ENCODE assay signal across 9 cellular contexts in the genomic region with DNA sequence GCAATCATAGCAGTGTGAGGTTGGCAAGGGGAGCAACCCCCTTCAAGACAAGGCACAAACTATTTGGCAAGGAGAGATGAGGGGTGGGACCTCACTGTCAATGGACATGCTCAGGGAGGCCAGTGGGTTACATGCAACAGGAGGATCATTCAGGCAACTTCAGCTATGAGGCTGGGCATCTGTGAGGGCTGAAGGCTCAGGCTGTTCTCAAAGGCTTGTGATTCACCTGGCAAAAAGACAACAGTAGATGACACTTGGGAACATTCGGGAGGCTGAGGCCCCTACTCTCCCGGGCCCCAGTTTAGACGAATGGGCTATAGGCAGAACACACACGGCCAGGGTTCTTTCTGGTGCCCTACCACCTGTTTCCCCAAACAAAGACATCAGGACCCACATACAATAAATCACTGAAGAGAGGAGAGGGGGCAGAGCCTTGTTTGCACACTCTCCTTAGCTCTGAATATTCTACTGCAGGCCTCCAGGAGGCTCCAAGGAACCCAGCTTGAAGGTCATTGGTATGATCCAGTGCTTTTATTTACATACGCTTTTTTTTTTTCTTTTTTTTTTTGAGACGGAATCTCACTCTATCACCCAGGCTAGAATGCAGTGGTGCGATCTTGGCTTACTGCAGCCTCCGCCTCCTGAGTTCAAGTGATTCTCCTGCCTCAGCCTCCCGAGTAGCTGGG. TPM values are rescaled to one million over a fixed set of nuclear protein-coding genes. Genes with fewer than 3 reads are reported as not detected.
A peak's percentile ranks its signal among the peaks of the same experiment; 100 is the strongest.
DNase-seq lines count a peak whose midpoint lies in the region; ATAC-seq, FAIRE-seq and TF ChIP-seq lines count a peak whose summit lies in the region.
"Had no signal": no experiment of that assay in that cellular context is flagged by ENCODE, and none has a peak within 500 bp of the region (broad histone marks: within the 10 kb centered on the region; RNA-seq: fewer than 3 reads in every experiment).

No MANE protein-coding gene starts in this region.

- CTCF ChIA-PET in activated CD4-positive, alpha-beta T cell treated with anti-CD3 and anti-CD28 coated beads for 36 hours (lab: Charles Lee) = interaction anchor here (0.7 to 5.3 kb wide), 9 partner anchors 10 to 120 kb away, joined by 3 to 59 read pairs (median 4); a partner anchor contains a TSS
- CTCF ChIA-PET in OCI-LY7 (lab: Charles Lee; ENCODE audit: unreplicated experiment) (interaction anchor here (0.6 kb wide), 1 partner anchor 102 kb away, joined by 3 read pairs; no protein-coding TSS in a partner anchor), endothelial cell of umbilical vein (lab: Charles Lee) (interaction anchor here (0.7 to 4.7 kb wide), 9 partner anchors 24 to 359 kb away, joined by 3 to 184 read pairs (median 4); a partner anchor contains a TSS)

- H3K79me2 ChIP-seq in OCI-LY7 (ENCODE audit: insufficient read depth, low read depth, low read length) (peaks cover 29% of the 10 kb centered on the region), endothelial cell of umbilical vein (ENCODE audit: control insufficient read depth, insufficient read depth, low read length) (peaks cover 22% of the 10 kb centered on the region), smooth muscle cell (ENCODE audit: low read depth) (peaks cover 22% of the 10 kb centered on the region)

- no peaks in the 10 kb centered on the region for H3K9me2 ChIP-seq in OCI-LY7 (ENCODE audit: insufficient read depth, low read length)

- no peak overlapping the region for H3K4me3 ChIP-seq in OCI-LY7 (ENCODE audit: low read depth, low read length, poor library complexity, severe bottlenecking)
- no peak overlapping the region for H3K4me3 ChIP-seq in endothelial cell of umbilical vein (replicated peaks in 1 of 3; ENCODE audit: insufficient read depth in 1 of 3, low read depth in 1 of 3, low read length in 3 of 3)
- no peak overlapping the region for H3K4me3 ChIP-seq in smooth muscle cell

- no peak overlapping the region for H3K4me2 ChIP-seq in OCI-LY7 (ENCODE audit: low read length)
- no peak overlapping the region for H3K4me2 ChIP-seq in endothelial cell of umbilical vein (ENCODE audit: insufficient read depth, low read length)
- H3K4me2 ChIP-seq in smooth muscle cell = no peak overlapping the region

- H3K4me1 ChIP-seq in OCI-LY7 (ENCODE audit: insufficient read depth, low read length, poor library complexity, severe bottlenecking) = peaks cover 57% of the 10 kb centered on the region
- H3K4me1 ChIP-seq in endothelial cell of umbilical vein (ENCODE audit: control insufficient read depth, extremely low read depth, insufficient read depth, low read length) = peaks cover 19% of the 10 kb centered on the region
- H3K4me1 ChIP-seq in smooth muscle cell (ENCODE audit: low read depth) = peaks cover 14% of the 10 kb centered on the region

- H3F3A ChIP-seq in smooth muscle cell (ENCODE audit: low read depth) = peaks cover 70% of the 10 kb centered on the region

- 0 out of 2 replicates have a peak, but pooled peaks have one; percentile 9 for TF ChIP-seq CTCF in OCI-LY7 (conservative IDR thresholded peaks at IDR 0.05; ENCODE audit: low read length)
- peak in 1 of 2 donors; percentile 28 for TF ChIP-seq CTCF in endothelial cell of umbilical vein (IDR thresholded peaks at IDR 0.05; ENCODE audit: extremely low read depth in 1 of 2, insufficient read depth in 1 of 2, low read depth in 1 of 2, low read length in 2 of 2)
- peak; percentile 15 for TF ChIP-seq CTCF in smooth muscle cell (IDR thresholded peaks at IDR 0.05; ENCODE audit: borderline replicate concordance, insufficient read depth, poor library complexity, severe bottlenecking)

- intact Hi-C loops in activated CD4-positive, alpha-beta T cell treated with anti-CD3 and anti-CD28 coated beads for 36 hours (cut with DNase I, micrococcal nuclease) = no loop called here
- intact Hi-C loops in OCI-LY7 (cut with micrococcal nuclease; ENCODE audit: unreplicated experiment) = no loop called here
- intact Hi-C loops in endothelial cell of umbilical vein (cut with micrococcal nuclease) = loop anchor here (1.0 kb wide), 1 partner anchor 149 kb away; no protein-coding TSS in a partner anchor

- H3K27me3 Mint-ChIP-seq in activated CD4-positive, alpha-beta T cell treated with anti-CD3 and anti-CD28 coated beads for 36 hours = no peaks in the 10 kb centered on the region

- POLR2A ChIA-PET in activated CD4-positive, alpha-beta T cell treated with anti-CD3 and anti-CD28 coated beads for 36 hours (lab: Charles Lee) = interaction anchor here (0.6 to 0.9 kb wide), 6 partner anchors 24 to 377 kb away, joined by 3 to 8 read pairs (median 4); no protein-coding TSS in a partner anchor
- POLR2A ChIA-PET in OCI-LY7 (lab: Charles Lee) = interaction anchor here (0.5 to 1.2 kb wide), 4 partner anchors 47 to 193 kb away, joined by 3 to 7 read pairs (median 3); a partner anchor contains a TSS
- POLR2A ChIA-PET in endothelial cell of umbilical vein (lab: Charles Lee) = interaction anchor here (0.6 kb wide), 2 partner anchors 49 to 179 kb away, joined by 3 to 5 read pairs; no protein-coding TSS in a partner anchor

- H2AFZ ChIP-seq in OCI-LY7 (ENCODE audit: low read length) (no peak overlapping the region), endothelial cell of umbilical vein (ENCODE audit: low read depth, low read length) (no peak overlapping the region), smooth muscle cell (ENCODE audit: low read depth) (no peak overlapping the region)

- H3K36me3 Mint-ChIP-seq in activated CD4-positive, alpha-beta T cell treated with anti-CD3 and anti-CD28 coated beads for 36 hours (ENCODE audit: low read depth) = peaks cover 67% of the 10 kb centered on the region

- H3K4me1 Mint-ChIP-seq in activated CD4-positive, alpha-beta T cell treated with anti-CD3 and anti-CD28 coated beads for 36 hours = peaks cover 49% of the 10 kb centered on the region

- no TSS peak for BruUV-seq in OCI-LY7 (replicated peaks; lab: Mats Ljungman, UMichigan)
- BruUV-seq in endothelial cell of umbilical vein (replicated peaks; lab: Mats Ljungman, UMichigan) = no TSS peak

- dilution Hi-C loops in endothelial cell of umbilical vein (cut with MboI; ENCODE audit: extremely low pct_ligation_motif_present, low sequenced_read_pairs) = loop anchor here (25.0 kb wide), 1 partner anchor 159 kb away; a partner anchor contains a TSS

- no peaks in the 10 kb centered on the region for H3K9me1 ChIP-seq in endothelial cell of umbilical vein (replicated peaks; ENCODE audit: control insufficient read depth, extremely low read depth, insufficient read depth, low read length)

- FAIRE-seq in endothelial cell of umbilical vein (lab: Jason Lieb, UNC) = no peak

- H3K9ac ChIP-seq in endothelial cell of umbilical vein (replicated peaks; ENCODE audit: extremely low read depth, insufficient read depth, low read length) = no peak overlapping the region
- H3K9ac ChIP-seq in smooth muscle cell (ENCODE audit: low read depth) = no peak overlapping the region

- H3K9me3 Mint-ChIP-seq in activated CD4-positive, alpha-beta T cell treated with anti-CD3 and anti-CD28 coated beads for 36 hours (ENCODE audit: low read depth) = no peaks in the 10 kb centered on the region

- H3K36me3 ChIP-seq in OCI-LY7 (ENCODE audit: insufficient read depth, low read length) (peaks cover 72% of the 10 kb centered on the region), endothelial cell of umbilical vein (ENCODE audit: control insufficient read depth in 2 of 2, extremely low read depth in 1 of 2, insufficient read depth in 2 of 2, low read length in 2 of 2) (peaks cover 11 to 36% of the 10 kb centered on the region in 2 experiments), smooth muscle cell (ENCODE audit: low read depth) (no peaks in the 10 kb centered on the region)

- H3K27me3 ChIP-seq in endothelial cell of umbilical vein (ENCODE audit: control insufficient read depth in 2 of 2, insufficient read depth in 2 of 2, low read length in 2 of 2) (no peaks in the 10 kb centered on the region), smooth muscle cell (ENCODE audit: low read depth) (no peaks in the 10 kb centered on the region)

- H3K27ac ChIP-seq in OCI-LY7 (ENCODE audit: low read depth, low read length, poor library complexity, severe bottlenecking) (peak overlapping the region; percentile 24), endothelial cell of umbilical vein (ENCODE audit: insufficient read depth, low read depth, low read length) (no peak overlapping the region), smooth muscle cell (ENCODE audit: low read depth) (peak overlapping the region; percentile 59)

- 83% methylated on average over 9 of the region's 9 CpGs for WGBS in smooth muscle cell (ENCODE audit: low lambda C conversion rate)

- ATAC-seq in activated CD4-positive, alpha-beta T cell treated with anti-CD3 and anti-CD28 coated beads for 36 hours = no peak
- no peak for ATAC-seq in GM18517 (IDR thresholded peaks at IDR 0.05; ENCODE audit: unreplicated experiment)

- H4K20me1 ChIP-seq in OCI-LY7 (ENCODE audit: insufficient read depth, low read length) (peaks cover 28% of the 10 kb centered on the region), endothelial cell of umbilical vein (replicated peaks; ENCODE audit: control insufficient read depth, extremely low read depth, insufficient read depth, low read length) (peaks cover 4% of the 10 kb centered on the region), smooth muscle cell (ENCODE audit: low read depth) (peaks cover 70% of the 10 kb centered on the region)

- no peak for DNase-seq in activated CD4-positive, alpha-beta T cell treated with anti-CD3 and anti-CD28 coated beads for 36 hours
- no peak for DNase-seq in activated CD4-positive, alpha-beta T cell treated with anti-CD3 and anti-CD28 coated beads, Interleukin-2, amount 50 U/mL, for 1 hour
- DNase-seq in OCI-LY7 (ENCODE audit: low spot score) (peak; percentile 31), endothelial cell of umbilical vein (ENCODE audit: low read depth, low spot score) (peak; percentile 26), smooth muscle cell (lab: John Stamatoyannopoulos, UW; ENCODE audit: unreplicated experiment) (no peak), cortex of kidney (lab: John Stamatoyannopoulos, UW) (no peak), occipital lobe (lab: John Stamatoyannopoulos, UW) (no peak)
- DNase-seq: cerebellar nuclear complex had no signal

- H3K9me3 ChIP-seq in OCI-LY7 (ENCODE audit: low read length) (no peaks in the 10 kb centered on the region), endothelial cell of umbilical vein (replicated peaks; ENCODE audit: control insufficient read depth, insufficient read depth, low read length) (no peaks in the 10 kb centered on the region), smooth muscle cell (replicated peaks; ENCODE audit: low read depth) (no peaks in the 10 kb centered on the region)

- peak overlapping the region; percentile 53 for H3K27ac Mint-ChIP-seq in activated CD4-positive, alpha-beta T cell treated with anti-CD3 and anti-CD28 coated beads for 36 hours

- H3K4me3 Mint-ChIP-seq in activated CD4-positive, alpha-beta T cell treated with anti-CD3 and anti-CD28 coated beads for 36 hours = no peak overlapping the region

- no peak for TF ChIP-seq POLR2A in endothelial cell of umbilical vein (IDR thresholded peaks at IDR 0.05; ENCODE audit: low read depth, low read length)

RNA-seq across cellular contexts. Expression of a gene that starts 7.9 kb away (rescaled TPM):
- 1,000 to 10,000 TPM; 1,569 to 1,746 TPM for total RNA-seq in activated CD4-positive, alpha-beta T cell treated with anti-CD3 and anti-CD28 coated beads for 36 hours
- total RNA-seq in OCI-LY7 (2014; rRNA removed; shearing (Covaris generic)) = 1,287 and 1,346 TPM in 2 replicates
- 1,244 and 1,350 TPM in 2 replicates for total RNA-seq in OCI-LY7 (2022)
- total RNA-seq in endothelial cell of umbilical vein = 1,243 and 1,276 TPM in 2 replicates
- 1,408 and 1,437 TPM in 2 replicates for polyA plus RNA-seq in endothelial cell of umbilical vein
- polyA plus RNA-seq in endothelial cell of umbilical vein (2011; cell fraction: cytosol; rRNA removed) = 1,278 and 1,444 TPM in 2 replicates
- polyA plus RNA-seq in endothelial cell of umbilical vein (2011; cell fraction: nucleus; rRNA removed) = 567 and 602 TPM in 2 replicates
- 869 and 1,219 TPM in 2 replicates for polyA plus RNA-seq in endothelial cell of umbilical vein (2012)
- polyA minus RNA-seq in endothelial cell of umbilical vein = 1,727 and 1,760 TPM in 2 replicates
- 468 TPM for polyA minus RNA-seq in endothelial cell of umbilical vein (2011; cell fraction: cytosol; rRNA and poly(A)+ RNA removed)
- polyA minus RNA-seq in endothelial cell of umbilical vein (2011; cell fraction: nucleus; rRNA and poly(A)+ RNA removed) = 213 and 284 TPM in 2 replicates
- 1,002 and 1,039 TPM in 2 replicates for total RNA-seq in smooth muscle cell
- polyA plus RNA-seq in smooth muscle cell = 855 and 1,009 TPM in 2 replicates
- total RNA-seq in occipital lobe = 1,190 TPM

RNA-seq across cellular contexts. Expression of a gene that starts 11.0 kb away (rescaled TPM):
- total RNA-seq in activated CD4-positive, alpha-beta T cell treated with anti-CD3 and anti-CD28 coated beads for 36 hours = 100 to 1,000 TPM in 1 of 2 experiments, 10 to 100 TPM in 1; 92.0 to 101 TPM
- 35.0 and 41.6 TPM in 2 replicates for total RNA-seq in OCI-LY7 (2014; rRNA removed; shearing (Covaris generic))
- total RNA-seq in OCI-LY7 (2022) (107 and 133 TPM in 2 replicates), endothelial cell of umbilical vein (42.3 and 43.6 TPM in 2 replicates), smooth muscle cell (6.9 and 7.0 TPM in 2 replicates), occipital lobe (12.5 TPM)
- polyA plus RNA-seq in endothelial cell of umbilical vein (15.6 and 16.8 TPM in 2 replicates), smooth muscle cell (17.1 and 19.0 TPM in 2 replicates)
- polyA plus RNA-seq in endothelial cell of umbilical vein (2011; cell fraction: cytosol; rRNA removed) = 13.0 and 13.4 TPM in 2 replicates
- 36.2 and 49.0 TPM in 2 replicates for polyA plus RNA-seq in endothelial cell of umbilical vein (2011; cell fraction: nucleus; rRNA removed)
- 16.8 and 20.4 TPM in 2 replicates for polyA plus RNA-seq in endothelial cell of umbilical vein (2012)
- 14.6 and 17.6 TPM in 2 replicates for polyA minus RNA-seq in endothelial cell of umbilical vein
- polyA minus RNA-seq in endothelial cell of umbilical vein (2011; cell fraction: cytosol; rRNA and poly(A)+ RNA removed) = 20.7 TPM
- 11.9 and 14.6 TPM in 2 replicates for polyA minus RNA-seq in endothelial cell of umbilical vein (2011; cell fraction: nucleus; rRNA and poly(A)+ RNA removed)

RNA-seq across cellular contexts. Expression of a gene that starts 14.4 kb away (rescaled TPM):
- total RNA-seq in activated CD4-positive, alpha-beta T cell treated with anti-CD3 and anti-CD28 coated beads for 36 hours = 100 to 1,000 TPM; 155 to 188 TPM
- 66.7 and 70.7 TPM in 2 replicates for total RNA-seq in OCI-LY7 (2014; rRNA removed; shearing (Covaris generic))
- 108 and 117 TPM in 2 replicates for total RNA-seq in OCI-LY7 (2022)
- total RNA-seq in endothelial cell of umbilical vein = 141 and 145 TPM in 2 replicates
- polyA plus RNA-seq in endothelial cell of umbilical vein = 146 and 154 TPM in 2 replicates
- 146 and 167 TPM in 2 replicates for polyA plus RNA-seq in endothelial cell of umbilical vein (2011; cell fraction: cytosol; rRNA removed)
- polyA plus RNA-seq in endothelial cell of umbilical vein (2011; cell fraction: nucleus; rRNA removed) = 258 and 271 TPM in 2 replicates
- 59.6 and 86.3 TPM in 2 replicates for polyA plus RNA-seq in endothelial cell of umbilical vein (2012)
- 122 and 136 TPM in 2 replicates for polyA minus RNA-seq in endothelial cell of umbilical vein
- polyA minus RNA-seq in endothelial cell of umbilical vein (2011; cell fraction: cytosol; rRNA and poly(A)+ RNA removed) = 62.8 TPM
- 238 and 240 TPM in 2 replicates for polyA minus RNA-seq in endothelial cell of umbilical vein (2011; cell fraction: nucleus; rRNA and poly(A)+ RNA removed)
- 79.8 and 87.6 TPM in 2 replicates for total RNA-seq in smooth muscle cell
- polyA plus RNA-seq in smooth muscle cell = 117 and 146 TPM in 2 replicates
- total RNA-seq in occipital lobe = 43.4 TPM

RNA-seq across cellular contexts. Expression of a gene that starts 16.3 kb away (rescaled TPM):
- total RNA-seq in activated CD4-positive, alpha-beta T cell treated with anti-CD3 and anti-CD28 coated beads for 36 hours = 100 to 1,000 TPM; 196 to 221 TPM
- total RNA-seq in OCI-LY7 (2014; rRNA removed; shearing (Covaris generic)) = 0.51 and 2.8 TPM in 2 replicates
- total RNA-seq in OCI-LY7 (2022) (1.3 and 1.6 TPM in 2 replicates), endothelial cell of umbilical vein (163 and 170 TPM in 2 replicates), smooth muscle cell (732 and 736 TPM in 2 replicates), occipital lobe (3.0 TPM)
- polyA plus RNA-seq in endothelial cell of umbilical vein (344 and 468 TPM in 2 replicates), smooth muscle cell (708 and 811 TPM in 2 replicates)
- polyA plus RNA-seq in endothelial cell of umbilical vein (2011; cell fraction: cytosol; rRNA removed) = 344 and 363 TPM in 2 replicates
- 547 and 658 TPM in 2 replicates for polyA plus RNA-seq in endothelial cell of umbilical vein (2011; cell fraction: nucleus; rRNA removed)
- polyA plus RNA-seq in endothelial cell of umbilical vein (2012) = 266 and 464 TPM in 2 replicates
- 77.6 and 100 TPM in 2 replicates for polyA minus RNA-seq in endothelial cell of umbilical vein
- polyA minus RNA-seq in endothelial cell of umbilical vein (2011; cell fraction: cytosol; rRNA and poly(A)+ RNA removed) = 38.7 TPM
- polyA minus RNA-seq in endothelial cell of umbilical vein (2011; cell fraction: nucleus; rRNA and poly(A)+ RNA removed) = 87.7 and 161 TPM in 2 replicates

RNA-seq across cellular contexts. Expression of a gene that starts 37.3 kb away (rescaled TPM):
- total RNA-seq in activated CD4-positive, alpha-beta T cell treated with anti-CD3 and anti-CD28 coated beads for 36 hours = 10 to 100 TPM; 25.8 to 36.4 TPM
- total RNA-seq in OCI-LY7 (2014; rRNA removed; shearing (Covaris generic)) = 13.6 and 18.6 TPM in 2 replicates
- total RNA-seq in OCI-LY7 (2022) (36.7 and 44.0 TPM in 2 replicates), endothelial cell of umbilical vein (28.5 and 32.2 TPM in 2 replicates), smooth muscle cell (14.6 and 25.8 TPM in 2 replicates), occipital lobe (1.2 TPM)
- polyA plus RNA-seq in endothelial cell of umbilical vein (33.8 and 36.7 TPM in 2 replicates), smooth muscle cell (28.5 and 31.8 TPM in 2 replicates)
- polyA plus RNA-seq in endothelial cell of umbilical vein (2011; cell fraction: cytosol; rRNA removed) = 33.0 and 34.0 TPM in 2 replicates
- 16.0 and 18.9 TPM in 2 replicates for polyA plus RNA-seq in endothelial cell of umbilical vein (2011; cell fraction: nucleus; rRNA removed)
- 17.7 and 22.2 TPM in 2 replicates for polyA plus RNA-seq in endothelial cell of umbilical vein (2012)
- 17.5 and 18.7 TPM in 2 replicates for polyA minus RNA-seq in endothelial cell of umbilical vein
- 20.0 TPM for polyA minus RNA-seq in endothelial cell of umbilical vein (2011; cell fraction: cytosol; rRNA and poly(A)+ RNA removed)
- 4.5 and 7.8 TPM in 2 replicates for polyA minus RNA-seq in endothelial cell of umbilical vein (2011; cell fraction: nucleus; rRNA and poly(A)+ RNA removed)

Comparison
In these comparisons a context has a peak if more than half of its experiments do, and no peak if none do; other contexts are left out.
1. DNase-seq: peak in OCI-LY7 (single experiment) and endothelial cell of umbilical vein (single experiment); none in activated CD4-positive, alpha-beta T cell treated with anti-CD3 and anti-CD28 coated beads for 36 hours (single experiment), activated CD4-positive, alpha-beta T cell treated with anti-CD3 and anti-CD28 coated beads, Interleukin-2, amount 50 U/mL, for 1 hour (single experiment), smooth muscle cell (single experiment), cortex of kidney (single experiment) and occipital lobe (single experiment).